ENCODE assay signal across 9 cellular contexts in the genomic region with DNA sequence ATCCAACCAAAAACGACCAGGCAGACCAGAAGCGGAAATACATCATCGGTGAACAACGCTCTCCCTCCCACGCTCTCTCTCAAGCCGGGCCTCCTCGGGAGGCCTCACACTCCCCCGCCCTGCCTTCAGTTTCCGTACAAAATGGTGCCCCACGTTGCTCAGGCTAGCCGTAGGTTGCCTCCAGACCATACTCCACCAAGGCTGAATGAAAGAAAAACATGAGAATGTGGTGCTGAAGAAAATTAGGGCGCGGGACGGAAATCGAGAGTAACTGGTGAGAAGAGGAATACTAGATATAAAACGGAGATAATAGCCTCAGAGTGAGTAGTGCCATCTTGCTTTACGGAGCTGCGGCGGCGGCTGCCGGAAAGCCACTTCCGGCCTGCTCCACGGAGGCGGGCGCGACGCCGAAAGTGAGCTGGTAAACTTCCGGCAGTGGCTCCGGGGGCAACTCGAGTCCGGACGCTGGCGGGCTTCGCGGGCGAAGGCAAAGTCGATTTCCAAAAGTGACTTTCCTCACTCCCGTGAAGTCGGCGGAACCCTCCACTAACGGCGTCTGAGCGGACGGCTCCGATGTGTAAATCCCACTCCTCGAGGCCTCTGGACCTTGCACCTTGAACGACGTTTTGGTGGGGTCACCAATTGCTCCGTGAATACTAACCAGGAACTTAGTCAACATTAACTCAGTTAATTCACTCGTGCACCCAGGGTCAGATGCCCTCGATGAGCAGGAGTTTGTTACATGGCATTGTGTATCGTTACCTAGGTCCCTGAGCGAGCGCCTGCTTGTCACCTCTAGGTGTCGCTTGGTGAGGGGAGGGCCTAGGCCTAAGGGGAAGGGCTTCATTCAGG. TPM values are rescaled to one million over a fixed set of nuclear protein-coding genes. Genes with fewer than 3 reads are reported as not detected.
A peak's percentile ranks its signal among the peaks of the same experiment; 100 is the strongest.
DNase-seq lines count a peak whose midpoint lies in the region; ATAC-seq, FAIRE-seq and TF ChIP-seq lines count a peak whose summit lies in the region.
"Had no signal": no experiment of that assay in that cellular context is flagged by ENCODE, and none has a peak within 500 bp of the region (broad histone marks: within the 10 kb centered on the region; RNA-seq: fewer than 3 reads in every experiment).

A gene (minus strand): TSS at position 7 of the 852 bp plus-strand sequence. CDS start 980 bp downstream, outside the sequence.

- H3K4me3 Mint-ChIP-seq in immature natural killer cell, result peak within 1 kb of the TSS; percentile 97 to 100 (median 99)

- no peaks in the 10 kb centered on the region for H3K9me3 ChIP-seq in spleen

- intact Hi-C loops in spleen (cut with DNase I; ENCODE audit: low total_unique reads), result no loop called here

- FAIRE-seq in bronchial epithelial cell (lab: Jason Lieb, UNC), result no peak
- FAIRE-seq: colon had no signal

- peak within 1 kb of the TSS; percentile 75 for H3K4me3 ChIP-seq in WI38 (ENCODE audit: low read depth, low read length)
- H3K4me3 ChIP-seq in bronchial epithelial cell (ENCODE audit: low read depth, low read length), result peak within 1 kb of the TSS; percentile 80
- peak within 1 kb of the TSS; percentile 63 to 92 (median 68) for H3K4me3 ChIP-seq in spleen

- peaks cover 53 to 65% of the 10 kb centered on the region in 2 donors for H3K4me1 Mint-ChIP-seq in immature natural killer cell

- H3K36me3 ChIP-seq in bronchial epithelial cell (ENCODE audit: control insufficient read depth, insufficient read depth, low read length) (peaks cover 7% of the 10 kb centered on the region), spleen (peaks cover 0 to 36% (median 6%) of the 10 kb centered on the region in 6 donors)

- H3K27ac Mint-ChIP-seq in immature natural killer cell, result peak within 1 kb of the TSS; percentile 96 to 100 (median 98)

- peaks cover 34 to 71% (median 56%) of the 10 kb centered on the region in 6 donors for H3K4me1 ChIP-seq in spleen

- TF ChIP-seq CTCF in WI38 (IDR thresholded peaks at IDR 0.05; ENCODE audit: low read depth, low read length) (peak; percentile 64), bronchial epithelial cell (IDR thresholded peaks at IDR 0.05; ENCODE audit: insufficient read depth, low read length, severe bottlenecking) (peak; percentile 77), spleen (IDR thresholded peaks at IDR 0.05 in 8 of 11, conservative IDR thresholded peaks at IDR 0.05 in 3 of 11) (peak; percentile 49 to 85 (median 78))

- no peaks in the 10 kb centered on the region for H3K27me3 ChIP-seq in bronchial epithelial cell (ENCODE audit: control insufficient read depth, insufficient read depth, low read length)
- no peaks in the 10 kb centered on the region for H3K27me3 ChIP-seq in spleen (replicated peaks in 1 of 7)

- peak; percentile 73 to 79 (median 75) for TF ChIP-seq POLR2A in spleen (IDR thresholded peaks at IDR 0.05)

- H3K36me3 Mint-ChIP-seq in immature natural killer cell, result peaks cover 0 to 6% (median 0%) of the 10 kb centered on the region in 3 donors

- peak within 1 kb of the TSS; percentile 91 to 100 (median 99) for H3K27ac ChIP-seq in spleen

- ATAC-seq in GM18909 (IDR thresholded peaks at IDR 0.05; ENCODE audit: poor library complexity, unreplicated experiment), result peak; percentile 96
- peak; percentile 91 for ATAC-seq in HG03175 (IDR thresholded peaks at IDR 0.05; ENCODE audit: unreplicated experiment)

- DNase-seq in AG08396 (ENCODE audit: low spot score) (peak; percentile 92), NCI-H2227 treated with DMSO at 0.1 percent for 48 hours (lab: John Stamatoyannopoulos, UW) (peak; percentile 99), bronchial epithelial cell (ENCODE audit: low read depth) (peak; percentile 89), immature natural killer cell (peak; percentile 92 to 93 (median 92)), spleen (peak; percentile 98)

- H3K9me3 Mint-ChIP-seq in immature natural killer cell, result no peaks in the 10 kb centered on the region

- H3K27me3 Mint-ChIP-seq in immature natural killer cell (ENCODE audit: low read depth in 3 of 3), result peaks cover 5 to 12% (median 10%) of the 10 kb centered on the region in 3 donors

- WGBS in spleen, 5 donors, result 0 to 1% (median 0%) methylated on average over 51 to 56 of the region's 56 CpGs

RNA-seq across cellular contexts. Expression of the gene that starts here (rescaled TPM):
- total RNA-seq in bronchial epithelial cell (17.1 and 20.9 TPM in 2 replicates), spleen (10 to 100 TPM; 29.1 to 43.3 (median 30.7) TPM)
- polyA plus RNA-seq in immature natural killer cell (1 to 10 TPM in 2 of 3 donors, under 1 TPM in 1; 0.46 to 5.9 (median 3.2) TPM), spleen (10 to 100 TPM; 10.1 to 23.1 (median 11.3) TPM)

Comparison
In these comparisons a context has a peak if more than half of its experiments do, and no peak if none do; other contexts are left out.
1. Peak in every context shown above with its lines: DNase-seq, ATAC-seq, H3K4me3 ChIP-seq and H3K27ac ChIP-seq.